Comparison of ENCODE assay signal across 8 cellular contexts in genomic region chr15:77993970-77994693, GRCh38.
DNase-seq lines count a peak whose midpoint lies in the region; ATAC-seq, FAIRE-seq and TF ChIP-seq lines count a peak whose summit lies in the region.
"Not testable (repeated sequence)": the region's sequence is repeated elsewhere in the genome, so short reads cannot be mapped to it uniquely, and the experiment has no call there.

No MANE protein-coding gene starts in this region.

- not testable (repeated sequence) for H2AFZ ChIP-seq in K562 (ENCODE audit: low read depth, low read length)

- H3K4me1 ChIP-seq in SJSA1 (replicated peaks) = peaks cover 23% of the 10 kb centered on the region
- peaks cover 0 to 31% of the 10 kb centered on the region in 2 experiments; a peak in 2 of 5 replicates for H3K4me1 ChIP-seq in K562 (replicated peaks in 1 of 2; ENCODE audit: control insufficient read depth in 2 of 2, insufficient read depth in 2 of 2, low read length in 2 of 2)

- peak overlapping the region; percentile 82 for H3K27ac ChIP-seq in SJSA1
- H3K27ac ChIP-seq in K562 (ENCODE audit: extremely low read depth, low read depth, low read length) = not testable (repeated sequence)

- H3K79me2 ChIP-seq in K562 (ENCODE audit: control insufficient read depth, insufficient read depth, low read length) = not testable (repeated sequence)

- not testable (repeated sequence) for H3K4me2 ChIP-seq in K562 (ENCODE audit: insufficient read depth, low read length)

- WGBS in K562 (ENCODE audit: insufficient coverage, low coverage, missing lambda C conversion rate) = 70% methylated on average over 10 of the region's 18 CpGs

- H3K9me3 ChIP-seq in SJSA1 (replicated peaks); K562 (replicated peaks; ENCODE audit: control insufficient read depth, insufficient read depth, low read depth, low read length): not testable (repeated sequence)

- in situ Hi-C loops in K562 (cut with MboI) = loop anchor here (5.0 kb wide), 1 partner anchor 768 kb away; no protein-coding TSS in a partner anchor

- not testable (repeated sequence) for H3K27me3 ChIP-seq in SJSA1 (replicated peaks); K562 (ENCODE audit: control insufficient read depth in 2 of 2, insufficient read depth in 2 of 2, low read length in 2 of 2)

- peak; percentile 63 for ATAC-seq in GM21825 (IDR thresholded peaks at IDR 0.05; ENCODE audit: unreplicated experiment)
- ATAC-seq in HG03565 (IDR thresholded peaks at IDR 0.05; ENCODE audit: unreplicated experiment) = peak; percentile 76
- ATAC-seq in K562 = peak; percentile 9; the same call in 1 of the 3 replicates

- H3K36me3 ChIP-seq in SJSA1; K562 (ENCODE audit: control insufficient read depth, insufficient read depth, low read length): not testable (repeated sequence)

- not testable (repeated sequence) for TF ChIP-seq RAD21 in K562 (CRISPR knock-in tag; conservative IDR thresholded peaks at IDR 0.05 in 1 of 2, IDR thresholded peaks at IDR 0.05 in 1 of 2)

- peak overlapping the region; percentile 98 for H3K27ac Mint-ChIP-seq in osteocyte (ENCODE audit: unreplicated experiment)

- not testable (repeated sequence) for H3K9me3 Mint-ChIP-seq in osteocyte (ENCODE audit: unreplicated experiment)

- DNase-seq in SJSA1 (ENCODE audit: low read depth in 1 of 2, low spot score in 2 of 2) (peak; percentile 88 to 98), cardiac septum (ENCODE audit: low spot score) (peak; percentile 90), osteocyte (ENCODE audit: extremely low spot score, unreplicated experiment) (peak; percentile 98), urothelium cell line (ENCODE audit: low spot score) (peak; percentile 78)
- DNase-seq in K562 (ENCODE audit: extremely low read depth in 1 of 4, low spot score in 3 of 4) = not testable (repeated sequence)

- not testable (repeated sequence) for TF ChIP-seq EP300 in K562 (IDR thresholded peaks at IDR 0.05; ENCODE audit: low read length)

- not testable (repeated sequence) for H3K9ac ChIP-seq in K562 (ENCODE audit: insufficient read depth in 1 of 2, low read depth in 2 of 2, low read length in 2 of 2)

- peaks cover 69% of the 10 kb centered on the region for H3K4me1 Mint-ChIP-seq in osteocyte (ENCODE audit: unreplicated experiment)

- H3K36me3 Mint-ChIP-seq in osteocyte (ENCODE audit: unreplicated experiment) = peaks cover 14% of the 10 kb centered on the region

- H3K27me3 Mint-ChIP-seq in osteocyte (ENCODE audit: unreplicated experiment) = not testable (repeated sequence)

- not testable (repeated sequence) for BruUV-seq in K562 (replicated peaks; lab: Mats Ljungman, UMichigan)

- not testable (repeated sequence) for H3K9me1 ChIP-seq in K562 (ENCODE audit: control insufficient read depth, insufficient read depth, low read length)

- TF ChIP-seq CTCF in GM12875 (IDR thresholded peaks at IDR 0.05; ENCODE audit: borderline replicate concordance, insufficient read depth, low read depth, low read length); K562 (IDR thresholded peaks at IDR 0.05 in 2 of 3, conservative IDR thresholded peaks at IDR 0.05 in 1 of 3; ENCODE audit: insufficient read depth in 2 of 3, low read depth in 1 of 3, low read length in 3 of 3): not testable (repeated sequence)
- peak; percentile 10 for TF ChIP-seq CTCF in osteocyte (IDR thresholded peaks at IDR 0.05)

- not testable (repeated sequence) for FAIRE-seq in K562 (lab: Jason Lieb, UNC)
- peak; percentile 97 for FAIRE-seq in urothelium cell line (lab: Jason Lieb, UNC)

- peak overlapping the region; percentile 47 for H3K4me3 Mint-ChIP-seq in osteocyte (ENCODE audit: unreplicated experiment)

- intact Hi-C loops in K562 (cut with micrococcal nuclease) = not testable (repeated sequence)
- intact Hi-C loops in cardiac septum (cut with DNase I) = loop anchor here (2.0 to 5.0 kb wide), 2 partner anchors 19 to 63 kb away; no protein-coding TSS in a partner anchor

- POLR2A ChIA-PET in K562 (lab: Yijun Ruan, JAX) = not testable (repeated sequence)

- peak overlapping the region; percentile 10 for H3K4me3 ChIP-seq in GM12875 (ENCODE audit: low read depth, low read length)
- not testable (repeated sequence) for H3K4me3 ChIP-seq in SJSA1, K562

- TF ChIP-seq POLR2A in K562 (conservative IDR thresholded peaks at IDR 0.05) = not testable (repeated sequence)

- CTCF ChIA-PET in K562 (lab: Yijun Ruan, JAX; ENCODE audit: low intra/inter-chr PET ratio) = not testable (repeated sequence)

- H4K20me1 ChIP-seq in K562 (replicated peaks; ENCODE audit: control insufficient read depth, insufficient read depth, low read length) = not testable (repeated sequence)

Comparison
In these comparisons a context has a peak if more than half of its experiments do, and no peak if none do; other contexts are left out.
1. ATAC-seq: peak in every context shown above with its lines; median percentile 76 in HG03565; 63 in GM21825; 9 in K562.